Comparison of ENCODE assay signal across 18 cellular contexts in the genomic region with DNA sequence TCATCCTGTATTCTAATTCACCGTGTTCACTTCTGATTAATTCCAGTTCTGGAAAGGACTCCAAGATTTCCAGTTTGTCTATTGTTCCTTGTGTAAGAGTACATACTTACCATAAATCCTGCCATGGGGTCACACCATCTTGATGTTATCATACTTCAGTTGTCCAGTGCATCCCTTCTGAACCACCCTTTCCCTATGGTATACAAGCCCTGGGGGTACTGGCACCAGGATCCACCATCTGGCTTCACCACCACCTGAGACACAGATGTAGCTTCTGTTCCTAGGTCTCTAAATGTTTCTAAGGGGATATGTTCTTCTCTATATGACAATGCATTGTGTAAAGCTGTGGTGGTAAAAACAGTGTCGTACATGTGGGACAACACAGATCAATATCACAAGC. TPM values are rescaled to one million over a fixed set of nuclear protein-coding genes. Genes with fewer than 3 reads are reported as not detected.
A peak's percentile ranks its signal among the peaks of the same experiment; 100 is the strongest.
DNase-seq lines count a peak whose midpoint lies in the region; ATAC-seq and TF ChIP-seq lines count a peak whose summit lies in the region.
"Had no signal": no experiment of that assay in that cellular context is flagged by ENCODE, and none has a peak within 500 bp of the region (broad histone marks: within the 10 kb centered on the region; RNA-seq: fewer than 3 reads in every experiment).

No MANE protein-coding gene starts in this region.

- POLR2A ChIA-PET in CD4-positive, alpha-beta T cell (lab: Charles Lee), result interaction anchor here (1.3 kb wide), 1 partner anchor 82 kb away, joined by 3 read pairs; no protein-coding TSS in a partner anchor

- DNase-seq in CD4-positive, alpha-beta T cell, result no peak
- DNase-seq in NCI-H69 (lab: John Stamatoyannopoulos, UW) (peak; percentile 8), NCI-H1048 (lab: John Stamatoyannopoulos, UW) (no peak), DMS153 (lab: John Stamatoyannopoulos, UW) (no peak)
- no peak for DNase-seq in activated CD4-positive, CD25-positive, alpha-beta regulatory T cell treated with anti-CD3 and anti-CD28 coated beads, Interleukin-2, amount 50 U/mL, for 72 hours
- DNase-seq: Caco-2, DMS79, GDM1, GOT3, H7, HFFc6, IMR-90 had no signal

- no peaks in the 10 kb centered on the region for H3K27me3 Mint-ChIP-seq in CD4-positive, alpha-beta T cell
- H3K27me3 Mint-ChIP-seq in nephron (ENCODE audit: low read depth), result peaks cover 3% of the 10 kb centered on the region
- H3K27me3 Mint-ChIP-seq: B cell had no signal

- no peaks in the 10 kb centered on the region for H3K9me3 Mint-ChIP-seq in CD4-positive, alpha-beta T cell
- H3K9me3 Mint-ChIP-seq in nephron, result no peaks in the 10 kb centered on the region
- H3K9me3 Mint-ChIP-seq: HFFc6 had no signal

- no peaks in the 10 kb centered on the region for H3K27me3 ChIP-seq in CD4-positive, alpha-beta T cell (ENCODE audit: control insufficient read depth, insufficient read depth, low read length)
- H3K27me3 ChIP-seq: BLaER1 treated with 17β-estradiol and CSF1 and Interleukin-3, amounts not matched to agents 10 nM and 100 nM had no signal

- intact Hi-C loops in CD4-positive, alpha-beta T cell (cut with DNase I, micrococcal nuclease), result loop anchor here in 1 of 2 experiments (10.0 kb wide), 1 partner anchor 60 kb away; the partner anchor contains the start of gene NPIPB8

- H3K27ac ChIP-seq in CD4-positive, alpha-beta T cell (ENCODE audit: low read depth, low read length), result no peak overlapping the region
- H3K27ac ChIP-seq: BLaER1 treated with 17β-estradiol and CSF1 and Interleukin-3, amounts not matched to agents 10 nM and 100 nM had no signal

- CTCF ChIA-PET in CD4-positive, alpha-beta T cell (lab: Charles Lee), result interaction anchor here (0.5 kb wide), 1 partner anchor 345 kb away, joined by 3 read pairs; no protein-coding TSS in a partner anchor

- no peak overlapping the region for H3K4me3 Mint-ChIP-seq in CD4-positive, alpha-beta T cell
- no peak overlapping the region for H3K4me3 Mint-ChIP-seq in nephron
- H3K4me3 Mint-ChIP-seq: B cell, HFFc6 had no signal

- H3K27ac Mint-ChIP-seq in CD4-positive, alpha-beta T cell, result peak overlapping the region; percentile 15
- H3K27ac Mint-ChIP-seq in nephron, result peak overlapping the region; percentile 79 to 98 (median 96)
- H3K27ac Mint-ChIP-seq: B cell, HFFc6 had no signal

- H3K4me1 Mint-ChIP-seq in CD4-positive, alpha-beta T cell (ENCODE audit: low read depth), result peaks cover 44% of the 10 kb centered on the region
- peaks cover 40% of the 10 kb centered on the region for H3K4me1 Mint-ChIP-seq in nephron

- H3K9me3 ChIP-seq in CD4-positive, alpha-beta T cell (ENCODE audit: control insufficient read depth, low read length), result no peaks in the 10 kb centered on the region
- H3K9me3 ChIP-seq: Caco-2 had no signal

- ATAC-seq in CD4-positive, alpha-beta T cell (ENCODE audit: poor library complexity), result no peak
- no peak for ATAC-seq in SK-N-SH treated with all-trans-retinoic acid at 6 μM for 48 hours
- ATAC-seq: HCT116 had no signal

- no peak for TF ChIP-seq CTCF in CD4-positive, alpha-beta T cell (IDR thresholded peaks at IDR 0.05)
- no peak for TF ChIP-seq CTCF in nephron (IDR thresholded peaks at IDR 0.05; ENCODE audit: unreplicated experiment in 3 of 3)

- peaks cover 37% of the 10 kb centered on the region for H3K36me3 Mint-ChIP-seq in CD4-positive, alpha-beta T cell (ENCODE audit: low read depth)
- peaks cover 11% of the 10 kb centered on the region for H3K36me3 Mint-ChIP-seq in nephron (ENCODE audit: low read depth)

TF ChIP-seq in SK-N-SH treated with all-trans-retinoic acid at 6 μM for 48 hours, 23 proteins besides CTCF, POLR2A, EP300 and RAD21:
- no peak for TF ChIP-seq CSRNP3 (CRISPR knock-in tag; IDR thresholded peaks at IDR 0.05)
- TF ChIP-seq RARB (CRISPR knock-in tag; IDR thresholded peaks at IDR 0.05), result no peak
- TF ChIP-seq ZNF8 (CRISPR knock-in tag; IDR thresholded peaks at IDR 0.05), result peak; percentile 94
- peak; percentile 22; the same call in 1 of the 2 replicates for TF ChIP-seq TCF4 (CRISPR knock-in tag; IDR thresholded peaks at IDR 0.05; ENCODE audit: borderline replicate concordance)
- TF ChIP-seq, protein P1, sequence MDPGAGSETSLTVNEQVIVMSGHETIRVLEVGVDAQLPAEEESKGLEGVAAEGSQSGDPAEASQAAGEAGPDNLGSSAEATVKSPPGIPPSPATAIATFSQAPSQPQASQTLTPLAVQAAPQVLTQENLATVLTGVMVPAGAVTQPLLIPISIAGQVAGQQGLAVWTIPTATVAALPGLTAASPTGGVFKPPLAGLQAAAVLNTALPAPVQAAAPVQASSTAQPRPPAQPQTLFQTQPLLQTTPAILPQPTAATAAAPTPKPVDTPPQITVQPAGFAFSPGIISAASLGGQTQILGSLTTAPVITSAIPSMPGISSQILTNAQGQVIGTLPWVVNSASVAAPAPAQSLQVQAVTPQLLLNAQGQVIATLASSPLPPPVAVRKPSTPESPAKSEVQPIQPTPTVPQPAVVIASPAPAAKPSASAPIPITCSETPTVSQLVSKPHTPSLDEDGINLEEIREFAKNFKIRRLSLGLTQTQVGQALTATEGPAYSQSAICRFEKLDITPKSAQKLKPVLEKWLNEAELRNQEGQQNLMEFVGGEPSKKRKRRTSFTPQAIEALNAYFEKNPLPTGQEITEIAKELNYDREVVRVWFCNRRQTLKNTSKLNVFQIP (CRISPR knock-in tag; IDR thresholded peaks at IDR 0.05; ENCODE audit: borderline replicate concordance, low read depth), result no peak
- TF ChIP-seq, protein P2, sequence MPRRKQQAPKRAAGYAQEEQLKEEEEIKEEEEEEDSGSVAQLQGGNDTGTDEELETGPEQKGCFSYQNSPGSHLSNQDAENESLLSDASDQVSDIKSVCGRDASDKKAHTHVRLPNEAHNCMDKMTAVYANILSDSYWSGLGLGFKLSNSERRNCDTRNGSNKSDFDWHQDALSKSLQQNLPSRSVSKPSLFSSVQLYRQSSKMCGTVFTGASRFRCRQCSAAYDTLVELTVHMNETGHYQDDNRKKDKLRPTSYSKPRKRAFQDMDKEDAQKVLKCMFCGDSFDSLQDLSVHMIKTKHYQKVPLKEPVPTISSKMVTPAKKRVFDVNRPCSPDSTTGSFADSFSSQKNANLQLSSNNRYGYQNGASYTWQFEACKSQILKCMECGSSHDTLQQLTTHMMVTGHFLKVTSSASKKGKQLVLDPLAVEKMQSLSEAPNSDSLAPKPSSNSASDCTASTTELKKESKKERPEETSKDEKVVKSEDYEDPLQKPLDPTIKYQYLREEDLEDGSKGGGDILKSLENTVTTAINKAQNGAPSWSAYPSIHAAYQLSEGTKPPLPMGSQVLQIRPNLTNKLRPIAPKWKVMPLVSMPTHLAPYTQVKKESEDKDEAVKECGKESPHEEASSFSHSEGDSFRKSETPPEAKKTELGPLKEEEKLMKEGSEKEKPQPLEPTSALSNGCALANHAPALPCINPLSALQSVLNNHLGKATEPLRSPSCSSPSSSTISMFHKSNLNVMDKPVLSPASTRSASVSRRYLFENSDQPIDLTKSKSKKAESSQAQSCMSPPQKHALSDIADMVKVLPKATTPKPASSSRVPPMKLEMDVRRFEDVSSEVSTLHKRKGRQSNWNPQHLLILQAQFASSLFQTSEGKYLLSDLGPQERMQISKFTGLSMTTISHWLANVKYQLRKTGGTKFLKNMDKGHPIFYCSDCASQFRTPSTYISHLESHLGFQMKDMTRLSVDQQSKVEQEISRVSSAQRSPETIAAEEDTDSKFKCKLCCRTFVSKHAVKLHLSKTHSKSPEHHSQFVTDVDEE (CRISPR knock-in tag; IDR thresholded peaks at IDR 0.05), result no peak
- TF ChIP-seq BACH2 (CRISPR knock-in tag; IDR thresholded peaks at IDR 0.05; ENCODE audit: borderline replicate concordance), result no peak
- TF ChIP-seq ZFP3 (CRISPR knock-in tag; IDR thresholded peaks at IDR 0.05), result no peak
TF ChIP-seq in SK-N-SH treated with all-trans-retinoic acid at 6 μM for 48 hours: peak in this region for 2.

RNA-seq across cellular contexts. Expression of gene SGF29, which starts 21.2 kb away (rescaled TPM):
- 10 to 100 TPM; 38.9 to 40.3 TPM for total RNA-seq in CD4-positive, alpha-beta T cell

RNA-seq across cellular contexts. Expression of gene SULT1A2, which starts 21.9 kb away (rescaled TPM):
- under 1 TPM; 0.19 to 0.45 TPM for total RNA-seq in CD4-positive, alpha-beta T cell
- total RNA-seq: Daoy, HFFc6, IMR-90 had no signal

RNA-seq across cellular contexts. Expression of gene SULT1A1, which starts 34.9 kb away (rescaled TPM):
- total RNA-seq in CD4-positive, alpha-beta T cell, result 10 to 100 TPM; 13.8 to 14.4 TPM

RNA-seq across cellular contexts. Expression of gene NUPR1, which starts 36.2 kb away (rescaled TPM):
- total RNA-seq in CD4-positive, alpha-beta T cell, result not detected
- total RNA-seq: B cell, H7 had no signal
